Comparison of ENCODE assay signal across 8 cellular contexts in the genomic region with DNA sequence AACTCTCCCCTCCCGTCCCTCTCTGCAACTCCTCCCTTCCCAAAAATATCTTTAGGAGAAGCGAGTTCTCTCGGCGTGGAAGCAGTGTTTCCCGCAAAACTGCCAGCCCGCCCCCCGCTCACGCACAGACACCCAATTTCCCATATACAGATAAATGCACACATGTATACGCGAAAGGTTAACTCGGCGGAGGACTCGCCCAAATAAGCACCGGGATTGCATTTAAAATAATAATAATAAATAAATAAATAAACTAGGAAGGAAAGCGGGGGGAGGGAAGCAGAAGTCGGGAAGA.
DNase-seq lines count a peak whose midpoint lies in the region; ATAC-seq and TF ChIP-seq lines count a peak whose summit lies in the region.

No MANE protein-coding gene starts in this region.

- H3K9me3 Mint-ChIP-seq in CD4-positive, CD25-positive, alpha-beta regulatory T cell: no peaks in the 10 kb centered on the region
- H3K9me3 Mint-ChIP-seq in endodermal cell (no peaks in the 10 kb centered on the region), neural crest cell (no peaks in the 10 kb centered on the region)

- H3K27ac ChIP-seq in CD4-positive, CD25-positive, alpha-beta regulatory T cell (ENCODE audit: insufficient read depth, low read length, poor library complexity, severe bottlenecking): peak overlapping the region; percentile 49
- no peak overlapping the region for H3K27ac ChIP-seq in OCI-LY1 (ENCODE audit: low read depth, low read length, poor library complexity, severe bottlenecking)
- H3K27ac ChIP-seq in endodermal cell (ENCODE audit: low read depth, low read length): peak overlapping the region; percentile 47

- DNase-seq in CD4-positive, CD25-positive, alpha-beta regulatory T cell: no peak
- DNase-seq in endodermal cell: no peak
- no peak for DNase-seq in neural crest cell (ENCODE audit: low read depth, low spot score)
- no peak for DNase-seq in HEK293T (ENCODE audit: extremely low spot score)
- no peak for DNase-seq in foreskin melanocyte

- H3K9ac ChIP-seq in OCI-LY1 (ENCODE audit: low read length) (peak overlapping the region; percentile 52), endodermal cell (ENCODE audit: extremely low read depth, low read length, poor library complexity, severe bottlenecking) (peak overlapping the region; percentile 24)

- H3K27ac Mint-ChIP-seq in CD4-positive, CD25-positive, alpha-beta regulatory T cell: peak overlapping the region; percentile 76 to 91 (median 90)
- H3K27ac Mint-ChIP-seq in endodermal cell (no peak overlapping the region), neural crest cell (ENCODE audit: unreplicated experiment) (peak overlapping the region; percentile 46)

- CTCF ChIA-PET in HEK293T (lab: Yijun Ruan, JAX): no interaction called here

- H3K9me2 ChIP-seq in OCI-LY1 (ENCODE audit: low read depth, low read length): no peaks in the 10 kb centered on the region

- H4K20me1 ChIP-seq in OCI-LY1 (ENCODE audit: insufficient read depth, low read length): no peaks in the 10 kb centered on the region

- H3K27me3 ChIP-seq in CD4-positive, CD25-positive, alpha-beta regulatory T cell (ENCODE audit: control insufficient read depth, insufficient read depth, low read length): no peaks in the 10 kb centered on the region
- H3K27me3 ChIP-seq in OCI-LY1 (ENCODE audit: insufficient read depth, low read length) (no peaks in the 10 kb centered on the region), endodermal cell (ENCODE audit: control insufficient read depth, insufficient read depth, low read length, poor library complexity, severe bottlenecking) (peaks cover 12% of the 10 kb centered on the region)

- ATAC-seq in CD4-positive, CD25-positive, alpha-beta regulatory T cell (ENCODE audit: low read depth in 2 of 2): no peak
- no peak for ATAC-seq in HG03025 (IDR thresholded peaks at IDR 0.05; ENCODE audit: low FRiP score, unreplicated experiment)
- ATAC-seq in HG02798 (IDR thresholded peaks at IDR 0.05; ENCODE audit: poor library complexity, unreplicated experiment): no peak

- H3K27me3 Mint-ChIP-seq in CD4-positive, CD25-positive, alpha-beta regulatory T cell: no peaks in the 10 kb centered on the region
- H3K27me3 Mint-ChIP-seq in endodermal cell (ENCODE audit: insufficient read depth) (peaks cover 33% of the 10 kb centered on the region), neural crest cell (ENCODE audit: low read depth) (peaks cover 13% of the 10 kb centered on the region)

- no peaks in the 10 kb centered on the region for H3K79me2 ChIP-seq in OCI-LY1 (ENCODE audit: insufficient read depth, low read length)

- WGBS in endodermal cell (ENCODE audit: insufficient coverage in 1 of 2, insufficient read length in 1 of 2), 2 experiments: 0 to 2% methylated on average over 1 to 12 of the region's 16 CpGs

- peaks cover 36% of the 10 kb centered on the region for H3K4me1 ChIP-seq in CD4-positive, CD25-positive, alpha-beta regulatory T cell (ENCODE audit: control insufficient read depth, insufficient read depth, low read length, poor library complexity, severe bottlenecking)
- H3K4me1 ChIP-seq in OCI-LY1 (ENCODE audit: insufficient read depth, low read length, severe bottlenecking) (peaks cover 35% of the 10 kb centered on the region), endodermal cell (ENCODE audit: control insufficient read depth, insufficient read depth, low read length) (peaks cover 5% of the 10 kb centered on the region)

- no peaks in the 10 kb centered on the region for H3K9me3 ChIP-seq in CD4-positive, CD25-positive, alpha-beta regulatory T cell (ENCODE audit: control insufficient read depth in 2 of 2, low read length in 2 of 2)
- H3K9me3 ChIP-seq in OCI-LY1 (ENCODE audit: low read length) (no peaks in the 10 kb centered on the region), endodermal cell (ENCODE audit: control insufficient read depth, low read length) (no peaks in the 10 kb centered on the region)

- H2AFZ ChIP-seq in OCI-LY1 (ENCODE audit: low read length): no peak overlapping the region

- H3K4me1 Mint-ChIP-seq in CD4-positive, CD25-positive, alpha-beta regulatory T cell: peaks cover 8 to 44% (median 20%) of the 10 kb centered on the region in 4 donors
- H3K4me1 Mint-ChIP-seq in endodermal cell (peaks cover 8% of the 10 kb centered on the region), neural crest cell (peaks cover 33% of the 10 kb centered on the region)

- H3K4me3 Mint-ChIP-seq in CD4-positive, CD25-positive, alpha-beta regulatory T cell: peak overlapping the region; percentile 87 to 97 (median 94)
- H3K4me3 Mint-ChIP-seq in endodermal cell (peak overlapping the region; percentile 73), neural crest cell (peak overlapping the region; percentile 95)

- peak overlapping the region; percentile 83 for H3K4me2 ChIP-seq in OCI-LY1 (ENCODE audit: low read length)

- H3K4me3 ChIP-seq in CD4-positive, CD25-positive, alpha-beta regulatory T cell (ENCODE audit: low read depth, low read length): peak overlapping the region; percentile 84
- peak overlapping the region; percentile 52 for H3K4me3 ChIP-seq in OCI-LY1 (ENCODE audit: low read depth, low read length, poor library complexity, severe bottlenecking)
- H3K4me3 ChIP-seq in endodermal cell (ENCODE audit: low read length): peak overlapping the region; percentile 79

- H3K36me3 ChIP-seq in CD4-positive, CD25-positive, alpha-beta regulatory T cell (ENCODE audit: control insufficient read depth, insufficient read depth, low read length): peaks cover 12% of the 10 kb centered on the region
- H3K36me3 ChIP-seq in OCI-LY1 (ENCODE audit: insufficient read depth, low read length) (peaks cover 6% of the 10 kb centered on the region; the same call in 1 of the 2 replicates), endodermal cell (ENCODE audit: control insufficient read depth, insufficient read depth, low read length) (peaks cover 3% of the 10 kb centered on the region)

- no peaks in the 10 kb centered on the region for H3F3A ChIP-seq in OCI-LY1 (ENCODE audit: insufficient read depth, low read length)

- TF ChIP-seq CTCF in OCI-LY1 (IDR thresholded peaks at IDR 0.05; ENCODE audit: low read length) (no peak), endodermal cell (conservative IDR thresholded peaks at IDR 0.05) (no peak), neural crest cell (conservative IDR thresholded peaks at IDR 0.05) (no peak)

- peaks cover 3% of the 10 kb centered on the region for H3K36me3 Mint-ChIP-seq in CD4-positive, CD25-positive, alpha-beta regulatory T cell
- H3K36me3 Mint-ChIP-seq in endodermal cell (ENCODE audit: low read depth): no peaks in the 10 kb centered on the region
- no peaks in the 10 kb centered on the region for H3K36me3 Mint-ChIP-seq in neural crest cell (ENCODE audit: low read depth)

- POLR2A ChIA-PET in HEK293T (lab: Yijun Ruan, JAX): no interaction called here

TF ChIP-seq in HEK293T, 16 proteins besides CTCF, POLR2A, EP300 and RAD21:
- TF ChIP-seq L3MBTL2 (conservative IDR thresholded peaks at IDR 0.05) (no peak), FOXA1 (IDR thresholded peaks at IDR 0.05) (no peak), ELF4 (IDR thresholded peaks at IDR 0.05) (no peak), SUZ12 (IDR thresholded peaks at IDR 0.05) (no peak), SP1 (IDR thresholded peaks at IDR 0.05) (no peak), ZNF384 (IDR thresholded peaks at IDR 0.05) (no peak), NFRKB (IDR thresholded peaks at IDR 0.05) (no peak), LEF1 (IDR thresholded peaks at IDR 0.05; ENCODE audit: borderline replicate concordance) (no peak), CTBP1 (IDR thresholded peaks at IDR 0.05; ENCODE audit: borderline replicate concordance) (no peak), BHLHE40 (IDR thresholded peaks at IDR 0.05; ENCODE audit: borderline replicate concordance) (no peak), TARDBP (IDR thresholded peaks at IDR 0.05) (no peak), FOXM1 (IDR thresholded peaks at IDR 0.05; ENCODE audit: borderline replicate concordance) (no peak), HDGF (IDR thresholded peaks at IDR 0.05; ENCODE audit: borderline replicate concordance) (no peak)
- TF ChIP-seq, protein P1, sequence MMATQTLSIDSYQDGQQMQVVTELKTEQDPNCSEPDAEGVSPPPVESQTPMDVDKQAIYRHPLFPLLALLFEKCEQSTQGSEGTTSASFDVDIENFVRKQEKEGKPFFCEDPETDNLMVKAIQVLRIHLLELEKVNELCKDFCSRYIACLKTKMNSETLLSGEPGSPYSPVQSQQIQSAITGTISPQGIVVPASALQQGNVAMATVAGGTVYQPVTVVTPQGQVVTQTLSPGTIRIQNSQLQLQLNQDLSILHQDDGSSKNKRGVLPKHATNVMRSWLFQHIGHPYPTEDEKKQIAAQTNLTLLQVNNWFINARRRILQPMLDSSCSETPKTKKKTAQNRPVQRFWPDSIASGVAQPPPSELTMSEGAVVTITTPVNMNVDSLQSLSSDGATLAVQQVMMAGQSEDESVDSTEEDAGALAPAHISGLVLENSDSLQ (IDR thresholded peaks at IDR 0.05): no peak
